In genomic region chr20:41051426-41051825, GRCh38 we compare ENCODE assay signal across 11 cellular contexts. TPM values are rescaled to one million over a fixed set of nuclear protein-coding genes. Genes with fewer than 3 reads are reported as not detected.
DNase-seq lines count a peak whose midpoint lies in the region; ATAC-seq, FAIRE-seq and TF ChIP-seq lines count a peak whose summit lies in the region.
"Had no signal": no experiment of that assay in that cellular context is flagged by ENCODE, and none has a peak within 500 bp of the region (broad histone marks: within the 10 kb centered on the region; RNA-seq: fewer than 3 reads in every experiment).

No MANE protein-coding gene starts in this region.

- H3K27ac Mint-ChIP-seq in activated CD4-positive, alpha-beta T cell treated with anti-CD3 and anti-CD28 coated beads, Interleukin-2, amount 10 ng/mL, durations not matched to agents 7 days and 5 days = peak overlapping the region; percentile 43
- peak overlapping the region; percentile 30 for H3K27ac Mint-ChIP-seq in dendritic cell treated with granulocyte-macrophage colony-stimulating factor and Interleukin-4, amounts not matched to agents 40 ng/mL and 50 ng/mL, for 4 days
- no peak overlapping the region for H3K27ac Mint-ChIP-seq in endothelial cell (ENCODE audit: unreplicated experiment)

- no peaks in the 10 kb centered on the region for H3K36me3 ChIP-seq in pancreas

- DNase-seq in activated CD4-positive, alpha-beta T cell treated with anti-CD3 and anti-CD28 coated beads, Interleukin-2, amount 10 ng/mL, durations not matched to agents 7 days and 5 days = no peak
- DNase-seq in activated CD4-positive, alpha-beta T cell treated with anti-CD3 and anti-CD28 coated beads for 1 hour = no peak
- DNase-seq in OCI-M1 (lab: John Stamatoyannopoulos, UW) (peak; percentile 72), pancreas (no peak), NCI-H2081 treated with DMSO at 0.1 percent for 48 hours (lab: John Stamatoyannopoulos, UW) (no peak), endothelial cell (ENCODE audit: low spot score) (no peak)
- DNase-seq: mesendoderm had no signal

- POLR2A ChIA-PET in activated CD4-positive, alpha-beta T cell treated with anti-CD3 and anti-CD28 coated beads, Interleukin-2, amount 10 ng/mL, durations not matched to agents 7 days and 5 days (lab: Charles Lee) = no interaction called here

- no peak overlapping the region for H3K4me3 ChIP-seq in pancreas

- peaks cover 33% of the 10 kb centered on the region for H3K36me3 Mint-ChIP-seq in activated CD4-positive, alpha-beta T cell treated with anti-CD3 and anti-CD28 coated beads, Interleukin-2, amount 10 ng/mL, durations not matched to agents 7 days and 5 days (ENCODE audit: low read depth)
- peaks cover 23% of the 10 kb centered on the region for H3K36me3 Mint-ChIP-seq in dendritic cell treated with granulocyte-macrophage colony-stimulating factor and Interleukin-4, amounts not matched to agents 40 ng/mL and 50 ng/mL, for 4 days (ENCODE audit: low read depth)
- peaks cover 4% of the 10 kb centered on the region for H3K36me3 Mint-ChIP-seq in endothelial cell (ENCODE audit: low read depth, unreplicated experiment)

- no peak for FAIRE-seq in pancreas (lab: Jason Lieb, UNC)
- FAIRE-seq: GM18507, urothelium cell line had no signal

- peaks cover 21 to 75% (median 44%) of the 10 kb centered on the region in 3 donors for H3K4me1 ChIP-seq in pancreas

- ATAC-seq in pancreas (peak in 3 of 4 donors; percentile 20 to 38 (median 36)), HG03280 (IDR thresholded peaks at IDR 0.05; ENCODE audit: unreplicated experiment) (no peak)

- no peak for TF ChIP-seq CTCF in pancreas (IDR thresholded peaks at IDR 0.05)
- no peak for TF ChIP-seq CTCF in endothelial cell (IDR thresholded peaks at IDR 0.05; ENCODE audit: unreplicated experiment)

- intact Hi-C loops in dendritic cell treated with granulocyte-macrophage colony-stimulating factor and Interleukin-4, amounts not matched to agents 40 ng/mL and 50 ng/mL, for 4 days (cut with micrococcal nuclease) = no loop called here
- intact Hi-C loops in pancreas (cut with DNase I) = no loop called here

- H3K27ac ChIP-seq in pancreas = no peak overlapping the region

- 43 to 60% methylated on average over 4 of the region's 4 CpGs for WGBS in pancreas, 2 donors

- H3K27me3 Mint-ChIP-seq in activated CD4-positive, alpha-beta T cell treated with anti-CD3 and anti-CD28 coated beads, Interleukin-2, amount 10 ng/mL, durations not matched to agents 7 days and 5 days = no peaks in the 10 kb centered on the region
- H3K27me3 Mint-ChIP-seq in dendritic cell treated with granulocyte-macrophage colony-stimulating factor and Interleukin-4, amounts not matched to agents 40 ng/mL and 50 ng/mL, for 4 days = no peaks in the 10 kb centered on the region
- H3K27me3 Mint-ChIP-seq in endothelial cell (ENCODE audit: unreplicated experiment) = no peaks in the 10 kb centered on the region

- peaks cover 7% of the 10 kb centered on the region for H3K9me3 Mint-ChIP-seq in activated CD4-positive, alpha-beta T cell treated with anti-CD3 and anti-CD28 coated beads, Interleukin-2, amount 10 ng/mL, durations not matched to agents 7 days and 5 days
- H3K9me3 Mint-ChIP-seq in dendritic cell treated with granulocyte-macrophage colony-stimulating factor and Interleukin-4, amounts not matched to agents 40 ng/mL and 50 ng/mL, for 4 days = peaks cover 11% of the 10 kb centered on the region
- H3K9me3 Mint-ChIP-seq in endothelial cell (ENCODE audit: unreplicated experiment) = no peaks in the 10 kb centered on the region

- H3K4me1 Mint-ChIP-seq in activated CD4-positive, alpha-beta T cell treated with anti-CD3 and anti-CD28 coated beads, Interleukin-2, amount 10 ng/mL, durations not matched to agents 7 days and 5 days = peaks cover 93% of the 10 kb centered on the region
- H3K4me1 Mint-ChIP-seq in dendritic cell treated with granulocyte-macrophage colony-stimulating factor and Interleukin-4, amounts not matched to agents 40 ng/mL and 50 ng/mL, for 4 days (ENCODE audit: low read depth) = peaks cover 85% of the 10 kb centered on the region
- H3K4me1 Mint-ChIP-seq in endothelial cell (ENCODE audit: unreplicated experiment) = peaks cover 52% of the 10 kb centered on the region

- no peaks in the 10 kb centered on the region for H3K9me3 ChIP-seq in pancreas

- H3K4me3 Mint-ChIP-seq in activated CD4-positive, alpha-beta T cell treated with anti-CD3 and anti-CD28 coated beads, Interleukin-2, amount 10 ng/mL, durations not matched to agents 7 days and 5 days = no peak overlapping the region
- no peak overlapping the region for H3K4me3 Mint-ChIP-seq in dendritic cell treated with granulocyte-macrophage colony-stimulating factor and Interleukin-4, amounts not matched to agents 40 ng/mL and 50 ng/mL, for 4 days
- no peak overlapping the region for H3K4me3 Mint-ChIP-seq in endothelial cell (ENCODE audit: unreplicated experiment)

- CTCF ChIA-PET in activated CD4-positive, alpha-beta T cell treated with anti-CD3 and anti-CD28 coated beads, Interleukin-2, amount 10 ng/mL, durations not matched to agents 7 days and 5 days (lab: Charles Lee) = interaction anchor here (0.8 kb wide), 1 partner anchor 104 kb away, joined by 3 read pairs; no protein-coding TSS in a partner anchor

- H3K27me3 ChIP-seq in pancreas = no peaks in the 10 kb centered on the region

RNA-seq across cellular contexts. Expression of gene TOP1, which starts 22.8 kb away (rescaled TPM):
- total RNA-seq in activated CD4-positive, alpha-beta T cell treated with anti-CD3 and anti-CD28 coated beads, Interleukin-2, amount 10 ng/mL, durations not matched to agents 7 days and 5 days = 10 to 100 TPM; 66.7 to 76.9 TPM
- total RNA-seq in pancreas (10 to 100 TPM in 5 of 6 donors, 1 to 10 TPM in 1; 9.6 to 25.6 (median 17.0) TPM), endothelial cell (ENCODE audit: unreplicated experiment) (72.7 TPM)
- polyA plus RNA-seq in pancreas = 10 to 100 TPM in 1 of 2 donors, 1 to 10 TPM in 1; 10.0 to 16.2 TPM
